In genomic region chr19:8401981-8402411, GRCh38 we compare ENCODE assay signal across 26 cellular contexts. TPM values are rescaled to one million over a fixed set of nuclear protein-coding genes. Genes with fewer than 3 reads are reported as not detected.
A peak's percentile ranks its signal among the peaks of the same experiment; 100 is the strongest.
DNase-seq lines count a peak whose midpoint lies in the region; ATAC-seq and TF ChIP-seq lines count a peak whose summit lies in the region.
"Had no signal": no experiment of that assay in that cellular context is flagged by ENCODE, and none has a peak within 500 bp of the region (broad histone marks: within the 10 kb centered on the region; RNA-seq: fewer than 3 reads in every experiment).

No MANE protein-coding gene starts in this region.

- TF ChIP-seq POLR2A in IMR-90 (IDR thresholded peaks at IDR 0.05; ENCODE audit: low read depth, low read length) (no peak), thyroid gland (IDR thresholded peaks at IDR 0.05) (no peak)

- H3K27me3 Mint-ChIP-seq in naive thymus-derived CD8-positive, alpha-beta T cell: no peaks in the 10 kb centered on the region
- H3K27me3 Mint-ChIP-seq: CD4-positive, alpha-beta memory T cell had no signal

- H3K4me1 ChIP-seq in IMR-90 (ENCODE audit: control insufficient read depth, insufficient read depth, low read length) (peaks cover 4% of the 10 kb centered on the region), thyroid gland (peaks cover 31 to 53% of the 10 kb centered on the region in 2 donors)

- no peaks in the 10 kb centered on the region for H3K9me2 ChIP-seq in neural cell (ENCODE audit: insufficient read depth, low read length)

- H3K4me3 Mint-ChIP-seq in naive thymus-derived CD8-positive, alpha-beta T cell: no peak overlapping the region
- H3K4me3 Mint-ChIP-seq: CD4-positive, alpha-beta memory T cell had no signal

- H2BK5ac ChIP-seq in IMR-90 (ENCODE audit: low read depth, low read length, poor library complexity, severe bottlenecking): no peak overlapping the region

- TF ChIP-seq CTCF in IMR-90 (conservative IDR thresholded peaks at IDR 0.05; ENCODE audit: low read depth, low read length) (no peak), neural cell (IDR thresholded peaks at IDR 0.05; ENCODE audit: poor library complexity, severe bottlenecking) (no peak), thyroid gland (IDR thresholded peaks at IDR 0.05) (no peak)

- H3K79me1 ChIP-seq in IMR-90 (ENCODE audit: low read depth in 1 of 2, low read length in 2 of 2): peaks cover 22 to 30% of the 10 kb centered on the region in 2 experiments

- DNase-seq in IMR-90: no peak
- DNase-seq in thyroid gland: no peak
- DNase-seq in DMS 273 (lab: John Stamatoyannopoulos, UW; ENCODE audit: unreplicated experiment): no peak
- DNase-seq in naive thymus-derived CD8-positive, alpha-beta T cell: no peak
- DNase-seq in NCI-H526 treated with DMSO at 0.1 percent for 48 hours (lab: John Stamatoyannopoulos, UW): no peak
- DNase-seq: C1 segment of cervical spinal cord; CD4-positive, alpha-beta memory T cell; COR-L47; DMS 273 treated with DMSO at 0.1 percent for 48 hours; DMS79; EL; GDM1; KBM-7; MV-4-11; NCI-H1105; NCI-H146; NCI-H2029; NCI-H446 treated with DMSO at 0.1 percent for 48 hours; NCI-H526; RPMI8226; SIG-M5 had no signal

- peaks cover 5 to 17% (median 5%) of the 10 kb centered on the region in 4 donors for H3K4me1 Mint-ChIP-seq in naive thymus-derived CD8-positive, alpha-beta T cell

- no peak overlapping the region for H3K4me2 ChIP-seq in IMR-90 (ENCODE audit: low read depth, low read length)
- H3K4me2 ChIP-seq in neural cell (ENCODE audit: low read length): no peak overlapping the region

- H3K9ac ChIP-seq in IMR-90 (ENCODE audit: low read depth, low read length) (no peak overlapping the region), neural cell (ENCODE audit: low read length) (no peak overlapping the region)

- TF ChIP-seq RAD21 in IMR-90 (IDR thresholded peaks at IDR 0.05; ENCODE audit: low read length) (no peak), neural cell (conservative IDR thresholded peaks at IDR 0.05) (no peak)

- in situ Hi-C loops in IMR-90 (cut with MboI; ENCODE audit: low sequenced_read_pairs): no loop called here

- H3K36me3 ChIP-seq in IMR-90 (ENCODE audit: control insufficient read depth, insufficient read depth, low read length) (peaks cover 37% of the 10 kb centered on the region), neural cell (ENCODE audit: insufficient read depth, low read length) (no peaks in the 10 kb centered on the region), thyroid gland (peaks cover 28 to 44% of the 10 kb centered on the region in 2 donors)

- dilution Hi-C loops in IMR-90 (cut with HindIII; ENCODE audit: low sequenced_read_pairs, unreplicated experiment): no loop called here

- no peak overlapping the region for H2BK15ac ChIP-seq in IMR-90 (ENCODE audit: low read depth, low read length)

- H3K9me3 Mint-ChIP-seq in naive thymus-derived CD8-positive, alpha-beta T cell: no peaks in the 10 kb centered on the region
- H3K9me3 Mint-ChIP-seq: CD4-positive, alpha-beta memory T cell had no signal

- no peaks in the 10 kb centered on the region for H3F3A ChIP-seq in neural cell (ENCODE audit: insufficient read depth, low read length, poor library complexity, severe bottlenecking)

- POLR2A ChIA-PET in IMR-90 (lab: Charles Lee; ENCODE audit: unreplicated experiment): interaction anchor here (0.6 kb wide), 1 partner anchor 1330 kb away, joined by 8 read pairs; no protein-coding TSS in a partner anchor
- POLR2A ChIA-PET in naive thymus-derived CD8-positive, alpha-beta T cell (lab: Charles Lee): no interaction called here

- H4K20me1 ChIP-seq in IMR-90 (ENCODE audit: insufficient read depth, low read length): peaks cover 31% of the 10 kb centered on the region
- peaks cover 4% of the 10 kb centered on the region for H4K20me1 ChIP-seq in neural cell (ENCODE audit: insufficient read depth)

- H2AK9ac ChIP-seq in IMR-90 (replicated peaks; ENCODE audit: low read depth, low read length, poor library complexity): no peak overlapping the region

- no peak overlapping the region for H2AK5ac ChIP-seq in IMR-90 (ENCODE audit: low read depth, low read length)

- no peak for TF ChIP-seq EP300 in neural cell (conservative IDR thresholded peaks at IDR 0.05; ENCODE audit: poor library complexity, severe bottlenecking)

- H3K27ac Mint-ChIP-seq in naive thymus-derived CD8-positive, alpha-beta T cell: no peak overlapping the region

- no peak overlapping the region for H3K4ac ChIP-seq in IMR-90 (ENCODE audit: low read depth, low read length)

- H3K14ac ChIP-seq in IMR-90 (replicated peaks; ENCODE audit: low read depth, low read length): no peak overlapping the region

- H3K36me3 Mint-ChIP-seq in naive thymus-derived CD8-positive, alpha-beta T cell: peaks cover 0 to 43% (median 1%) of the 10 kb centered on the region in 3 donors

- peaks cover 8% of the 10 kb centered on the region for H3K9me1 ChIP-seq in IMR-90 (ENCODE audit: insufficient read depth, low read length)

- H2AFZ ChIP-seq in IMR-90 (replicated peaks; ENCODE audit: low read length, poor library complexity) (peak overlapping the region; percentile 43), neural cell (ENCODE audit: low read depth, low read length) (no peak overlapping the region)

- CTCF ChIA-PET in IMR-90 (lab: Yijun Ruan, JAX): no interaction called here

- H2BK120ac ChIP-seq in IMR-90 (ENCODE audit: low read depth, low read length): no peak overlapping the region

- BruUV-seq in IMR-90 (replicated peaks; lab: Mats Ljungman, UMichigan): no TSS peak

- H3K79me2 ChIP-seq in neural cell (replicated peaks; ENCODE audit: insufficient read depth, low read length): peaks cover 4% of the 10 kb centered on the region

- no peak overlapping the region for H4K5ac ChIP-seq in IMR-90 (ENCODE audit: low read depth, low read length)

- no peak overlapping the region for H4K8ac ChIP-seq in IMR-90 (ENCODE audit: low read depth in 2 of 2, low read length in 2 of 2)

- no peak overlapping the region for H2BK20ac ChIP-seq in IMR-90 (ENCODE audit: low read depth, low read length)

- H3K23ac ChIP-seq in IMR-90 (ENCODE audit: low read depth, low read length): no peak overlapping the region

- H3K18ac ChIP-seq in IMR-90 (ENCODE audit: low read depth, low read length): no peak overlapping the region

- H3K9me3 ChIP-seq in IMR-90 (ENCODE audit: control insufficient read depth, insufficient read depth, low read length) (no peaks in the 10 kb centered on the region), neural cell (ENCODE audit: low read length) (no peaks in the 10 kb centered on the region), thyroid gland (no peaks in the 10 kb centered on the region)

- H4K91ac ChIP-seq in IMR-90 (ENCODE audit: insufficient read depth, low read depth, low read length): no peak overlapping the region

- H3K4me3 ChIP-seq in IMR-90 (ENCODE audit: insufficient read depth, low read depth, low read length) (no peak overlapping the region), neural cell (ENCODE audit: low read length) (no peak overlapping the region), thyroid gland (replicated peaks in 1 of 3) (no peak overlapping the region)
- H3K4me3 ChIP-seq: GM12878, SK-N-MC had no signal

- ATAC-seq in IMR-90 (ENCODE audit: low read depth) (no peak), esophagus mucosa (peak; percentile 47)
- ATAC-seq in naive thymus-derived CD8-positive, alpha-beta T cell: no peak
- ATAC-seq: GM12878 had no signal

- H3K56ac ChIP-seq in IMR-90 (ENCODE audit: extremely low read depth, insufficient read depth, low read length): no peak overlapping the region

- WGBS in IMR-90 (ENCODE audit: extremely low coverage in 2 of 2, insufficient read length in 1 of 2), 2 experiments: 98% methylated on average over 14 of the region's 21 CpGs; no CpG with 5 or more reads in 1 of the 2 experiments
- 94% methylated on average over 3 to 21 of the region's 21 CpGs for WGBS in thyroid gland, 2 donors

- H3K27ac ChIP-seq in IMR-90 (ENCODE audit: insufficient read depth, low read length) (no peak overlapping the region), neural cell (ENCODE audit: low read length) (no peak overlapping the region), thyroid gland (peak overlapping the region in 2 of 3 donors; percentile 9 to 24)
- H3K27ac ChIP-seq: HL-60, SK-N-MC had no signal

- no peaks in the 10 kb centered on the region for H3K27me3 ChIP-seq in IMR-90 (ENCODE audit: control insufficient read depth, insufficient read depth, low read length)
- no peaks in the 10 kb centered on the region for H3K27me3 ChIP-seq in neural cell (ENCODE audit: insufficient read depth, low read depth, low read length)
- H3K27me3 ChIP-seq in thyroid gland: no peaks in the 10 kb centered on the region

- intact Hi-C loops in IMR-90 (cut with micrococcal nuclease): no loop called here
- intact Hi-C loops in thyroid gland (cut with DNase I): no loop called here

RNA-seq across cellular contexts. Expression of gene MARCHF2, which starts 11.1 kb away (rescaled TPM):
- total RNA-seq in IMR-90 (2012; rRNA removed) (48.6 and 58.8 TPM in 2 replicates), esophagus mucosa (21.4 TPM), thyroid gland (100 to 1,000 TPM; 168 to 245 (median 215) TPM)
- polyA plus RNA-seq in IMR-90 (2012; rRNA removed) (33.8 and 39.1 TPM in 2 replicates), neural cell (57.3 and 67.9 TPM in 2 replicates)
- polyA plus RNA-seq in IMR-90 (2012; cell fraction: cytosol; rRNA removed): 13.0 and 59.2 TPM in 2 replicates
- polyA plus RNA-seq in IMR-90 (2012; cell fraction: nucleus; rRNA removed; ENCODE audit: low replicate concordance): 29.7 and 55.1 TPM in 2 replicates
- polyA minus RNA-seq in neural cell: 47.5 and 52.1 TPM in 2 replicates
- 10 to 100 TPM; 25.8 to 31.4 TPM for total RNA-seq in naive thymus-derived CD8-positive, alpha-beta T cell
- 10 to 100 TPM; 21.1 to 40.1 (median 38.2) TPM for polyA plus RNA-seq in naive thymus-derived CD8-positive, alpha-beta T cell

RNA-seq across cellular contexts. Expression of gene RAB11B, which starts 11.8 kb away (rescaled TPM):
- total RNA-seq in IMR-90 (2012; rRNA removed): 8.2 and 12.2 TPM in 2 replicates
- polyA plus RNA-seq in IMR-90 (2012; rRNA removed): 117 and 120 TPM in 2 replicates
- polyA plus RNA-seq in IMR-90 (2012; cell fraction: cytosol; rRNA removed): 49.1 and 143 TPM in 2 replicates
- polyA plus RNA-seq in IMR-90 (2012; cell fraction: nucleus; rRNA removed; ENCODE audit: low replicate concordance): 189 and 288 TPM in 2 replicates
- total RNA-seq in esophagus mucosa: 52.4 TPM
- polyA plus RNA-seq in neural cell: 71.1 and 84.2 TPM in 2 replicates
- 80.5 and 93.7 TPM in 2 replicates for polyA minus RNA-seq in neural cell
- 100 to 1,000 TPM in 2 of 4 donors, 10 to 100 TPM in 2; 91.2 to 137 (median 113) TPM for total RNA-seq in thyroid gland
- 100 to 1,000 TPM; 108 to 112 TPM for total RNA-seq in naive thymus-derived CD8-positive, alpha-beta T cell
- 10 to 100 TPM; 46.9 to 73.6 (median 53.9) TPM for polyA plus RNA-seq in naive thymus-derived CD8-positive, alpha-beta T cell

RNA-seq across cellular contexts. Expression of gene ANGPTL4, which starts 38.0 kb away (rescaled TPM):
- 1.4 and 1.9 TPM in 2 replicates for total RNA-seq in IMR-90 (2012; rRNA removed)
- polyA plus RNA-seq in IMR-90 (2012; rRNA removed): 19.1 and 21.5 TPM in 2 replicates
- polyA plus RNA-seq in IMR-90 (2012; cell fraction: cytosol; rRNA removed): 14.3 and 20.8 TPM in 2 replicates
- polyA plus RNA-seq in IMR-90 (2012; cell fraction: nucleus; rRNA removed; ENCODE audit: low replicate concordance): 31.8 and 52.0 TPM in 2 replicates
- 55.4 TPM for total RNA-seq in esophagus mucosa
- not detected in 2 replicates for polyA plus RNA-seq in neural cell
- not detected in 2 replicates for polyA minus RNA-seq in neural cell
- total RNA-seq in thyroid gland: 10 to 100 TPM; 19.9 to 99.8 (median 46.6) TPM
- total RNA-seq in naive thymus-derived CD8-positive, alpha-beta T cell: not detected
- polyA plus RNA-seq in naive thymus-derived CD8-positive, alpha-beta T cell: under 1 TPM in 1 of 3 donors, not detected in 2; 0.23 TPM
- total RNA-seq: CD4-positive, alpha-beta memory T cell; GM12878 had no signal
- polyA plus RNA-seq: CD4-positive, alpha-beta memory T cell had no signal

RNA-seq across cellular contexts. Expression of gene HNRNPM, which starts 42.8 kb away (rescaled TPM):
- 75.6 and 90.5 TPM in 2 replicates for total RNA-seq in IMR-90 (2012; rRNA removed)
- 197 and 249 TPM in 2 replicates for polyA plus RNA-seq in IMR-90 (2012; rRNA removed)
- 223 and 344 TPM in 2 replicates for polyA plus RNA-seq in IMR-90 (2012; cell fraction: cytosol; rRNA removed)
- polyA plus RNA-seq in IMR-90 (2012; cell fraction: nucleus; rRNA removed; ENCODE audit: low replicate concordance): 124 and 380 TPM in 2 replicates
- total RNA-seq in esophagus mucosa: 107 TPM
- polyA plus RNA-seq in neural cell: 91.7 and 113 TPM in 2 replicates
- polyA minus RNA-seq in neural cell: 75.7 and 100 TPM in 2 replicates
- 100 to 1,000 TPM in 2 of 4 donors, 10 to 100 TPM in 2; 79.3 to 138 (median 97.2) TPM for total RNA-seq in thyroid gland
- total RNA-seq in naive thymus-derived CD8-positive, alpha-beta T cell: 100 to 1,000 TPM; 207 to 227 TPM
- 100 to 1,000 TPM; 214 to 304 (median 217) TPM for polyA plus RNA-seq in naive thymus-derived CD8-positive, alpha-beta T cell

RNA-seq across cellular contexts. Expression of gene KANK3, which starts 58.9 kb away (rescaled TPM):
- total RNA-seq in IMR-90 (2012; rRNA removed): not detected in 2 replicates
- 0.04 and 0.07 TPM in 2 replicates for polyA plus RNA-seq in IMR-90 (2012; rRNA removed)
- 0.05 and 0.08 TPM in 2 replicates for polyA plus RNA-seq in IMR-90 (2012; cell fraction: cytosol; rRNA removed)
- polyA plus RNA-seq in IMR-90 (2012; cell fraction: nucleus; rRNA removed; ENCODE audit: low replicate concordance): 0.18 and 0.84 TPM in 2 replicates
- total RNA-seq in esophagus mucosa: 1.6 TPM
- polyA plus RNA-seq in neural cell: 1.0 and 2.8 TPM in 2 replicates
- 0.49 and 1.7 TPM in 2 replicates for polyA minus RNA-seq in neural cell
- total RNA-seq in thyroid gland: 10 to 100 TPM; 21.1 to 49.7 (median 30.5) TPM
- total RNA-seq in naive thymus-derived CD8-positive, alpha-beta T cell: 1 to 10 TPM; 1.4 to 3.3 TPM
- polyA plus RNA-seq in naive thymus-derived CD8-positive, alpha-beta T cell: 1 to 10 TPM in 2 of 3 donors, under 1 TPM in 1; 0.82 to 2.3 (median 1.5) TPM

Comparison
In these comparisons a context has a peak if more than half of its experiments do, and no peak if none do; other contexts are left out.
1. H3K27ac ChIP-seq: peak in thyroid gland (2 of 3); none in IMR-90 (single experiment) and neural cell (single experiment).